Comparison of ENCODE assay signal across 24 cellular contexts in genomic region chr3:60827666-60828065, GRCh38.
"Had no signal": no experiment of that assay in that cellular context is flagged by ENCODE, and none has a peak within 500 bp of the region (broad histone marks: within the 10 kb centered on the region; RNA-seq: fewer than 3 reads in every experiment).

No MANE protein-coding gene starts in this region.

- H3K27me3 ChIP-seq: colonic mucosa, dorsolateral prefrontal cortex, esophagus muscularis mucosa, esophagus squamous epithelium, foreskin keratinocyte, gastrocnemius medialis, gastroesophageal sphincter, heart left ventricle, heart right ventricle had no signal

- DNase-seq: colonic mucosa; cortex of kidney; dermis blood vessel endothelial cell; dorsolateral prefrontal cortex; effector CD4-positive, alpha-beta T cell; effector CD8-positive, alpha-beta T cell; effector memory CD4-positive, alpha-beta T cell; effector memory CD8-positive, alpha-beta T cell; endodermal cell; erythroblast; esophagus squamous epithelium; foreskin fibroblast; foreskin keratinocyte; foreskin melanocyte; gastrocnemius medialis; glutamatergic neuron; head of caudate nucleus; heart left ventricle; heart right ventricle had no signal

- ATAC-seq: effector memory CD8-positive, alpha-beta T cell; esophagus mucosa; foreskin keratinocyte; gastrocnemius medialis; gastroesophageal sphincter had no signal

- H3K4me1 ChIP-seq: colonic mucosa, esophagus muscularis mucosa, esophagus squamous epithelium, foreskin keratinocyte, gastrocnemius medialis, gastroesophageal sphincter had no signal

- H3K27ac ChIP-seq: colonic mucosa, coronary artery, dorsolateral prefrontal cortex, epithelial cell of prostate, esophagus muscularis mucosa, esophagus squamous epithelium, foreskin keratinocyte, gastrocnemius medialis, gastroesophageal sphincter, heart left ventricle, heart right ventricle had no signal

- H3K9me3 ChIP-seq: colonic mucosa, esophagus muscularis mucosa, esophagus squamous epithelium, gastrocnemius medialis, heart left ventricle had no signal

- H3K4me3 ChIP-seq: colonic mucosa, coronary artery, dorsolateral prefrontal cortex, esophagus muscularis mucosa, esophagus squamous epithelium, gastrocnemius medialis, gastroesophageal sphincter, heart left ventricle, heart right ventricle had no signal

- H3K36me3 ChIP-seq: colonic mucosa, esophagus muscularis mucosa, esophagus squamous epithelium, gastrocnemius medialis, gastroesophageal sphincter, heart left ventricle, heart right ventricle had no signal
